1 cellular context compared by ENCODE assay signal in the genomic region with DNA sequence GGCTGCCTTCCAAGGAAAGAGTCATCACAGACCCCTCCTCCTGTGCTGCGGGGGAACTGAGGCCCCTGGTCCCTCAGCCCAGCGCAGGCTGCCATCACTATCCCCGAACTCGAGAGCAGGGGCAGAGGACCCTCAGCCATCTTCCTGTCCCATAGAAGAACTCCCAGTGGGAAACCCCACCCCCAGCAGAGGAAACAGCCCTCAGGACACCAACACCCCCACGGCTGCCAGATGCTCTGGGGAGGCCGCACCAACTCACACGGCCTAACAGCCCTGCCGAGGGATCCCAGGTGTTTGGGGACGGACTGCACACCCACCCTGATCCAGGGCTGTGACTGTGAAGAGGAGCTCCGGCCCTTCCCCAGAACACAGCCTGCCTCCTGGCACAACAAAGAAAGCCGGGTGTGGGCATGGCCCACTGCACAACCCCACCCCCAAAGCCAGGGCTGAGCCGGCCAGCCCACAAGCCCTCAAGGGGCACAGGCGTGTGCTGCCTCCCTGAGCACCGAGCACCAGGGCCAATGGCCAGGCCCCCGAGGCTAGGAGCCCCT.
TF ChIP-seq lines count a peak whose summit lies in the region.

No MANE protein-coding gene starts in this region.

TF ChIP-seq in HCT116, 20 proteins besides CTCF, POLR2A, EP300 and RAD21:
- TF ChIP-seq CBX3 (IDR thresholded peaks at IDR 0.05; ENCODE audit: low read depth) (no peak), ELF1 (IDR thresholded peaks at IDR 0.05; ENCODE audit: borderline replicate concordance, low read depth) (no peak), ZFX (IDR thresholded peaks at IDR 0.05) (no peak), ZNF274 (IDR thresholded peaks at IDR 0.05; ENCODE audit: low read depth, low read length) (no peak), POLR2AphosphoS5 (IDR thresholded peaks at IDR 0.05; ENCODE audit: low read depth, low read length) (no peak)
- TF ChIP-seq, protein P1, sequence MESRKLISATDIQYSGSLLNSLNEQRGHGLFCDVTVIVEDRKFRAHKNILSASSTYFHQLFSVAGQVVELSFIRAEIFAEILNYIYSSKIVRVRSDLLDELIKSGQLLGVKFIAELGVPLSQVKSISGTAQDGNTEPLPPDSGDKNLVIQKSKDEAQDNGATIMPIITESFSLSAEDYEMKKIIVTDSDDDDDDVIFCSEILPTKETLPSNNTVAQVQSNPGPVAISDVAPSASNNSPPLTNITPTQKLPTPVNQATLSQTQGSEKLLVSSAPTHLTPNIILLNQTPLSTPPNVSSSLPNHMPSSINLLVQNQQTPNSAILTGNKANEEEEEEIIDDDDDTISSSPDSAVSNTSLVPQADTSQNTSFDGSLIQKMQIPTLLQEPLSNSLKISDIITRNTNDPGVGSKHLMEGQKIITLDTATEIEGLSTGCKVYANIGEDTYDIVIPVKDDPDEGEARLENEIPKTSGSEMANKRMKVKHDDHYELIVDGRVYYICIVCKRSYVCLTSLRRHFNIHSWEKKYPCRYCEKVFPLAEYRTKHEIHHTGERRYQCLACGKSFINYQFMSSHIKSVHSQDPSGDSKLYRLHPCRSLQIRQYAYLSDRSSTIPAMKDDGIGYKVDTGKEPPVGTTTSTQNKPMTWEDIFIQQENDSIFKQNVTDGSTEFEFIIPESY (IDR thresholded peaks at IDR 0.05; ENCODE audit: extremely low read depth, insufficient replicate concordance, low read length): no peak
